In genomic region chr11:85799142-85799541, GRCh38 we compare ENCODE assay signal across 1 cellular context.
TF ChIP-seq lines count a peak whose summit lies in the region.

No MANE protein-coding gene starts in this region.

TF ChIP-seq in HEK293T, 16 proteins besides CTCF, POLR2A, EP300 and RAD21 (continued from another document):
- TF ChIP-seq NFRKB (IDR thresholded peaks at IDR 0.05) (no peak), SUZ12 (IDR thresholded peaks at IDR 0.05) (no peak), HDGF (IDR thresholded peaks at IDR 0.05; ENCODE audit: borderline replicate concordance) (no peak), ARNT (IDR thresholded peaks at IDR 0.05) (no peak), ZNF384 (IDR thresholded peaks at IDR 0.05) (no peak)
